In genomic region chr1:50354813-50355212, GRCh38 we compare ENCODE assay signal across 32 cellular contexts.
"Had no signal": no experiment of that assay in that cellular context is flagged by ENCODE, and none has a peak within 500 bp of the region (broad histone marks: within the 10 kb centered on the region; RNA-seq: fewer than 3 reads in every experiment).

No MANE protein-coding gene starts in this region.

- H3K36me3 ChIP-seq: adrenal gland, brain microvascular endothelial cell, breast epithelium had no signal

- H3K4me3 ChIP-seq: adrenal gland, body of pancreas, breast epithelium had no signal

- ATAC-seq: activated CD8-positive, alpha-beta T cell treated with anti-CD3 and anti-CD28 coated beads for 36 hours; activated naive CD4-positive, alpha-beta T cell treated with anti-CD3 and anti-CD28 coated beads, Interleukin-2, amount 50 U/mL, for 72 hours; activated T-cell treated with anti-CD3 and anti-CD28 coated beads, Interleukin-2, amount 50 U/mL, for 4 hours; activated T-cell treated with anti-CD3 and anti-CD28 coated beads, Interleukin-2, amount 50 U/mL, for 72 hours; activated T-helper 17 cell treated with anti-CD3 and anti-CD28 coated beads, Interleukin-2, amount 50 U/mL, for 72 hours; body of pancreas; T-cell had no signal

- H3K4me1 ChIP-seq: adrenal gland, body of pancreas, breast epithelium had no signal

- H3K27ac ChIP-seq: adrenal gland, body of pancreas, brain microvascular endothelial cell, breast epithelium, VCaP had no signal

- H3K27me3 ChIP-seq: body of pancreas, brain microvascular endothelial cell had no signal

- H3K9me3 ChIP-seq: adrenal gland, body of pancreas, breast epithelium had no signal

- DNase-seq: activated B cell treated with CpG ODN at 0.5 μM for 24 hours; activated CD4-positive, alpha-beta memory T cell treated with anti-CD3 and anti-CD28 coated beads for 36 hours; activated CD4-positive, alpha-beta T cell treated with anti-CD3 and anti-CD28 coated beads for 4 hours; activated CD4-positive, alpha-beta T cell treated with anti-CD3 and anti-CD28 coated beads, Interleukin-2, amount 10 ng/mL, durations not matched to agents 24 days and 14 days; activated CD4-positive, alpha-beta T cell treated with anti-CD3 and anti-CD28 coated beads, Interleukin-2, amount 50 U/mL, for 1 hour; activated CD4-positive, alpha-beta T cell treated with anti-CD3 and anti-CD28 coated beads, Interleukin-2, amount 50 U/mL, for 4 hours; activated CD4-positive, CD25-positive, alpha-beta regulatory T cell treated with anti-CD3 and anti-CD28 coated beads, Interleukin-2, amount 50 U/mL, for 72 hours; activated CD8-positive, alpha-beta memory T cell treated with anti-CD3 and anti-CD28 coated beads, Interleukin-2, amount 50 U/mL, for 4 hours; activated CD8-positive, alpha-beta T cell treated with anti-CD3 and anti-CD28 coated beads for 36 hours; activated effector memory CD4-positive, alpha-beta T cell treated with anti-CD3 and anti-CD28 coated beads, Interleukin-2, amount 50 U/mL, for 16 hours; activated gamma-delta T cell treated with Interleukin-2 at 50 U/mL for 16 hours; activated naive CD4-positive, alpha-beta T cell; activated naive CD4-positive, alpha-beta T cell treated with anti-CD3 and anti-CD28 coated beads for 36 hours; activated naive CD4-positive, alpha-beta T cell treated with anti-CD3 and anti-CD28 coated beads, Interleukin-2, amount 50 U/mL, for 16 hours; activated naive CD8-positive, alpha-beta T cell treated with anti-CD3 and anti-CD28 coated beads for 36 hours; activated T-cell treated with anti-CD3 and anti-CD28 coated beads for 4 hours; activated T-cell treated with anti-CD3 and anti-CD28 coated beads, Interleukin-2, amount 50 U/mL, for 1 hour; activated T-cell treated with anti-CD3 and anti-CD28 coated beads, Interleukin-2, amount 50 U/mL, for 4 hours; activated T-cell treated with anti-CD3 and anti-CD28 coated beads, Interleukin-2, amount 50 U/mL, for 72 hours; adrenal gland; amniotic stem cell; aorta; body of pancreas; brain microvascular endothelial cell; central memory CD4-positive, alpha-beta T cell; T-cell; T-helper 2 cell; T-helper 9 cell had no signal
